Comparison of ENCODE assay signal across 19 cellular contexts in the genomic region with DNA sequence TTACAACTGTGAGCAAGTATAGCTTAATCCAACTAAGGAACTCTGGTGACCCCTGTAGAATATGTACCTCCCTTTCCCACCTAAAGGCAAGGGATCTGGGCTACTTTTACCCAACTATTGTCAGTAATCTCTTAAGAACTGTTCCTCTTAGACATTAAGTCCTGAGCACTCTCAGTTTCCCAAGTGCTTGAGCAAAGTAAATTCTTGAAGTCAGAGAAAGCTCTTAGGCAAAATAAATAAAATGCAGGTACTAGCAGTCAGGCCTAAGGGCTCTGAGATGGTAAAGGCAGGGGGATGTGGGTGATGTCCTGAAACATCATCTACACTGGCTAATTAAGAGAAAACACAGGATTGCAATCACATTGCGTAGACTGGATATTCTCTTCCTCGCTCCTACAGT.
"Had no signal": no experiment of that assay in that cellular context is flagged by ENCODE, and none has a peak within 500 bp of the region (broad histone marks: within the 10 kb centered on the region; RNA-seq: fewer than 3 reads in every experiment).

No MANE protein-coding gene starts in this region.

- ATAC-seq: K562 had no signal

- H3K9me3 ChIP-seq: SJSA1 had no signal

- H3K4me1 ChIP-seq: SJSA1 had no signal

- H3K27ac ChIP-seq: HL-60, KMS-11, SJSA1, SK-N-MC had no signal

- DNase-seq: Kasumi-1, MM.1S, NCI-H1092 treated with DMSO at 0.1 percent for 48 hours, NCI-H187, NCI-H2029, NCI-H2171, NCI-H226, NCI-H446, NCI-H510A, NCI-H69, NCI-H774, Right ventricle myocardium superior, RPMI8226, SIG-M5 had no signal

- H3K4me3 ChIP-seq: K562, SJSA1, SK-N-MC had no signal

- H3K27me3 ChIP-seq: SJSA1 had no signal

- H3K36me3 ChIP-seq: SJSA1 had no signal
